28 cellular contexts compared by ENCODE assay signal in genomic region chr16:50878536-50878935, GRCh38.
"Had no signal": no experiment of that assay in that cellular context is flagged by ENCODE, and none has a peak within 500 bp of the region (broad histone marks: within the 10 kb centered on the region; RNA-seq: fewer than 3 reads in every experiment).

No MANE protein-coding gene starts in this region.

- ATAC-seq: activated CD4-positive, alpha-beta T cell treated with anti-CD3 and anti-CD28 coated beads for 36 hours; activated CD4-positive, CD25-positive, alpha-beta regulatory T cell treated with anti-CD3 and anti-CD28 coated beads, Interleukin-2, amount 50 U/mL, for 24 hours; activated CD8-positive, alpha-beta T cell treated with anti-CD3 and anti-CD28 coated beads, Interleukin-2, amount 10 ng/mL, durations not matched to agents 7 days and 5 days; activated T-helper 17 cell treated with anti-CD3 and anti-CD28 coated beads, Interleukin-2, amount 50 U/mL, for 72 hours; Panc1 had no signal

- DNase-seq: activated CD4-positive, alpha-beta T cell treated with anti-CD3 and anti-CD28 coated beads for 36 hours; activated CD4-positive, alpha-beta T cell treated with anti-CD3 and anti-CD28 coated beads, Interleukin-2, amount 50 U/mL, for 48 hours; activated CD8-positive, alpha-beta memory T cell treated with anti-CD3 and anti-CD28 coated beads, Interleukin-2, amount 50 U/mL, for 48 hours; activated CD8-positive, alpha-beta T cell treated with anti-CD3 and anti-CD28 coated beads, Interleukin-2, amount 10 ng/mL, durations not matched to agents 7 days and 5 days; activated effector memory CD4-positive, alpha-beta T cell treated with anti-CD3 and anti-CD28 coated beads, Interleukin-2, amount 50 U/mL, for 16 hours; activated naive CD4-positive, alpha-beta T cell; activated naive CD4-positive, alpha-beta T cell treated with anti-CD3 and anti-CD28 coated beads, Interleukin-2, amount 50 U/mL, for 16 hours; activated naive CD8-positive, alpha-beta T cell treated with anti-CD3 and anti-CD28 coated beads for 36 hours; activated T-cell treated with anti-CD3 and anti-CD28 coated beads, Interleukin-2, amount 50 U/mL, for 48 hours; amygdala; NCI-H1105; NCI-H1417 treated with DMSO at 0.1 percent for 48 hours; NCI-H187 treated with DMSO at 0.1 percent for 48 hours; NCI-H2081; NCI-H2171 treated with DMSO at 0.1 percent for 48 hours; NCI-H2227 treated with DMSO at 0.1 percent for 48 hours; NCI-H446; NCI-H510A treated with DMSO at 0.1 percent for 48 hours; NCI-H526 treated with DMSO at 0.1 percent for 48 hours; NCI-H774; SJCRH30; T1000 had no signal

- H3K4me1 ChIP-seq: ascending aorta, SJCRH30 had no signal

- H3K36me3 ChIP-seq: ascending aorta, cardiac muscle cell, SJCRH30 had no signal

- H3K9me3 ChIP-seq: ascending aorta, SJCRH30 had no signal

- H3K4me3 ChIP-seq: ascending aorta, cardiac muscle cell, SJCRH30, SK-N-MC had no signal

- H3K27me3 ChIP-seq: ascending aorta, cardiac muscle cell, SJCRH30 had no signal

- H3K27ac ChIP-seq: ascending aorta, cardiac muscle cell, SJCRH30, SK-N-MC had no signal
